ENCODE assay signal across 13 cellular contexts in genomic region chr7:101235050-101235449, GRCh38. TPM values are rescaled to one million over a fixed set of nuclear protein-coding genes. Genes with fewer than 3 reads are reported as not detected.
DNase-seq lines count a peak whose midpoint lies in the region; ATAC-seq, FAIRE-seq and TF ChIP-seq lines count a peak whose summit lies in the region.
"Had no signal": no experiment of that assay in that cellular context is flagged by ENCODE, and none has a peak within 500 bp of the region (broad histone marks: within the 10 kb centered on the region; RNA-seq: fewer than 3 reads in every experiment).

No MANE protein-coding gene starts in this region.

- no peaks in the 10 kb centered on the region for H3K9me3 Mint-ChIP-seq in Caco-2 (ENCODE audit: unreplicated experiment)

- H3K79me1 ChIP-seq in IMR-90 (ENCODE audit: low read depth in 1 of 2, low read length in 2 of 2): peaks cover 0 to 18% of the 10 kb centered on the region in 2 experiments; a peak in 2 of 4 replicates

- FAIRE-seq in K562 (lab: Jason Lieb, UNC): peak; percentile 75
- FAIRE-seq: GM12892, TTC549 had no signal

- H3K9ac ChIP-seq in IMR-90 (ENCODE audit: low read depth, low read length): no peak overlapping the region
- H3K9ac ChIP-seq in K562 (ENCODE audit: insufficient read depth in 1 of 2, low read depth in 2 of 2, low read length in 2 of 2): peak overlapping the region in 1 of 2 experiments; percentile 19; a peak in 1 of 4 replicates

- TF ChIP-seq CTCF in Caco-2 (IDR thresholded peaks at IDR 0.05; ENCODE audit: insufficient read depth in 1 of 2, low read depth in 1 of 2, low read length in 1 of 2, severe bottlenecking in 1 of 2, unreplicated experiment in 1 of 2) (peak; percentile 17 to 23), IMR-90 (conservative IDR thresholded peaks at IDR 0.05; ENCODE audit: low read depth, low read length) (peak; percentile 25; the same call in 1 of the 2 replicates), K562 (IDR thresholded peaks at IDR 0.05 in 2 of 3, conservative IDR thresholded peaks at IDR 0.05 in 1 of 3; ENCODE audit: insufficient read depth in 2 of 3, low read depth in 1 of 3, low read length in 3 of 3) (peak; percentile 69 to 80 (median 70)), lower lobe of right lung (IDR thresholded peaks at IDR 0.05) (peak; percentile 29), GM13976 (IDR thresholded peaks at IDR 0.05; ENCODE audit: borderline replicate concordance, control extremely low read depth, extremely low read depth, insufficient read depth, missing control alignments) (no peak)

- no peaks in the 10 kb centered on the region for H3K79me2 ChIP-seq in K562 (ENCODE audit: control insufficient read depth, insufficient read depth, low read length)

- no peak overlapping the region for H3K14ac ChIP-seq in IMR-90 (replicated peaks; ENCODE audit: low read depth, low read length)

- no peak overlapping the region for H3K4ac ChIP-seq in IMR-90 (ENCODE audit: low read depth, low read length)

- H3K27me3 ChIP-seq in Caco-2 (replicated peaks; ENCODE audit: control insufficient read depth, insufficient read depth, low read length) (no peaks in the 10 kb centered on the region), IMR-90 (ENCODE audit: control insufficient read depth, insufficient read depth, low read length) (no peaks in the 10 kb centered on the region), K562 (ENCODE audit: control insufficient read depth in 2 of 2, insufficient read depth in 2 of 2, low read length in 2 of 2) (no peaks in the 10 kb centered on the region), lower lobe of right lung (ENCODE audit: low read depth) (no peaks in the 10 kb centered on the region)

- dilution Hi-C loops in IMR-90 (cut with HindIII; ENCODE audit: low sequenced_read_pairs, unreplicated experiment): no loop called here

- H3K4me3 ChIP-seq in Caco-2 (ENCODE audit: low read depth, low read length) (no peak overlapping the region), IMR-90 (ENCODE audit: insufficient read depth, low read depth, low read length) (no peak overlapping the region), K562 (no peak overlapping the region), lower lobe of right lung (no peak overlapping the region)
- H3K4me3 ChIP-seq: lung had no signal

- 90% methylated on average over 6 of the region's 11 CpGs; no CpG with 5 or more reads in 1 of the 2 experiments for WGBS in IMR-90 (ENCODE audit: extremely low coverage in 2 of 2, insufficient read length in 1 of 2), 2 experiments
- WGBS in K562 (ENCODE audit: insufficient coverage, low coverage, missing lambda C conversion rate): 45% methylated on average over 11 of the region's 11 CpGs

- H3K27ac ChIP-seq in IMR-90 (ENCODE audit: insufficient read depth, low read length): no peak overlapping the region
- no peak overlapping the region for H3K27ac ChIP-seq in K562 (ENCODE audit: extremely low read depth, low read depth, low read length)
- no peak overlapping the region for H3K27ac ChIP-seq in lower lobe of right lung

- no peak overlapping the region for H2AK5ac ChIP-seq in IMR-90 (ENCODE audit: low read depth, low read length)

- TF ChIP-seq RAD21 in IMR-90 (IDR thresholded peaks at IDR 0.05; ENCODE audit: low read length) (peak; percentile 1; the same call in 1 of the 2 replicates), K562 (CRISPR knock-in tag; conservative IDR thresholded peaks at IDR 0.05 in 1 of 2, IDR thresholded peaks at IDR 0.05 in 1 of 2) (peak; percentile 23 to 62; a peak in 3 of 4 replicates)

- no peak overlapping the region for H3K23ac ChIP-seq in IMR-90 (ENCODE audit: low read depth, low read length)

- ATAC-seq in IMR-90 (ENCODE audit: low read depth) (no peak), K562 (peak; percentile 61), lower lobe of right lung (no peak), GM21367 (IDR thresholded peaks at IDR 0.05; ENCODE audit: unreplicated experiment) (no peak), GM19395 (IDR thresholded peaks at IDR 0.05; ENCODE audit: unreplicated experiment) (no peak)

- H2BK5ac ChIP-seq in IMR-90 (ENCODE audit: low read depth, low read length, poor library complexity, severe bottlenecking): no peak overlapping the region

- DNase-seq in Caco-2 (peak in 1 of 2 experiments; percentile 41), IMR-90 (no peak), K562 (ENCODE audit: extremely low read depth in 1 of 4, low spot score in 3 of 4) (peak in 3 of 4 experiments; percentile 48 to 67 (median 55)), lower lobe of right lung (no peak), GM13976 (ENCODE audit: low spot score) (no peak), G401 (ENCODE audit: low spot score) (no peak)
- DNase-seq: activated effector memory CD4-positive, alpha-beta T cell treated with anti-CD3 and anti-CD28 coated beads, Interleukin-2, amount 50 U/mL, for 16 hours; NCI-H510A had no signal

- H3K18ac ChIP-seq in IMR-90 (ENCODE audit: low read depth, low read length): no peak overlapping the region

- peaks cover 4% of the 10 kb centered on the region for H3K9me1 ChIP-seq in IMR-90 (ENCODE audit: insufficient read depth, low read length)
- no peaks in the 10 kb centered on the region for H3K9me1 ChIP-seq in K562 (ENCODE audit: control insufficient read depth, insufficient read depth, low read length)

- H2AK9ac ChIP-seq in IMR-90 (replicated peaks; ENCODE audit: low read depth, low read length, poor library complexity): peak overlapping the region; percentile 42

- H4K5ac ChIP-seq in IMR-90 (ENCODE audit: low read depth, low read length): no peak overlapping the region

- CTCF ChIA-PET in Caco-2 (lab: Charles Lee) (interaction anchor here (1.3 to 3.7 kb wide), 2 partner anchors 9 to 17 kb away, joined by 4 to 29 read pairs; partner anchors contain the start of genes FIS1, PLOD3 and ZNHIT1), IMR-90 (lab: Yijun Ruan, JAX) (interaction anchor here (0.6 kb wide), 1 partner anchor 434 kb away, joined by 5 read pairs; no protein-coding TSS in a partner anchor), K562 (lab: Yijun Ruan, JAX; ENCODE audit: low intra/inter-chr PET ratio) (no interaction called here)

- TF ChIP-seq POLR2A in IMR-90 (IDR thresholded peaks at IDR 0.05; ENCODE audit: low read depth, low read length): no peak
- TF ChIP-seq POLR2A in K562 (conservative IDR thresholded peaks at IDR 0.05): no peak

- H3K36me3 Mint-ChIP-seq in Caco-2 (ENCODE audit: insufficient read depth, unreplicated experiment): peaks cover 37% of the 10 kb centered on the region

- H2BK20ac ChIP-seq in IMR-90 (ENCODE audit: low read depth, low read length): no peak overlapping the region

- no peaks in the 10 kb centered on the region for H3K27me3 Mint-ChIP-seq in Caco-2 (ENCODE audit: insufficient read depth, unreplicated experiment)

- H4K8ac ChIP-seq in IMR-90 (ENCODE audit: low read depth in 2 of 2, low read length in 2 of 2): no peak overlapping the region

- POLR2A ChIA-PET in Caco-2 (lab: Charles Lee): no interaction called here
- POLR2A ChIA-PET in IMR-90 (lab: Charles Lee; ENCODE audit: unreplicated experiment): no interaction called here
- POLR2A ChIA-PET in K562 (lab: Yijun Ruan, JAX): interaction anchor here (0.7 to 2.2 kb wide), 3 partner anchors 9 to 863 kb away, joined by 3 to 22 read pairs (median 3); partner anchors contain the start of gene ZNHIT1

- no peak overlapping the region for H2BK120ac ChIP-seq in IMR-90 (ENCODE audit: low read depth, low read length)

- H3K56ac ChIP-seq in IMR-90 (ENCODE audit: extremely low read depth, insufficient read depth, low read length): no peak overlapping the region

- in situ Hi-C loops in IMR-90 (cut with MboI; ENCODE audit: low sequenced_read_pairs) (no loop called here), K562 (cut with MboI) (no loop called here), GM13976 (cut with MboI; ENCODE audit: low sequenced_read_pairs, unreplicated experiment) (no loop called here), G401 (cut with HindIII; ENCODE audit: low sequenced_read_pairs) (no loop called here)

- intact Hi-C loops in Caco-2 (cut with micrococcal nuclease; ENCODE audit: unreplicated experiment): no loop called here
- intact Hi-C loops in IMR-90 (cut with micrococcal nuclease): no loop called here
- intact Hi-C loops in K562 (cut with micrococcal nuclease): loop anchor here (2.0 kb wide), 1 partner anchor 48 kb away; no protein-coding TSS in a partner anchor
- intact Hi-C loops in lower lobe of right lung (cut with DNase I): no loop called here

- no peak overlapping the region for H2AFZ ChIP-seq in IMR-90 (replicated peaks; ENCODE audit: low read length, poor library complexity)
- H2AFZ ChIP-seq in K562 (ENCODE audit: low read depth, low read length): no peak overlapping the region

- H3K9me3 ChIP-seq in Caco-2: no peaks in the 10 kb centered on the region
- H3K9me3 ChIP-seq in IMR-90 (ENCODE audit: control insufficient read depth, insufficient read depth, low read length): no peaks in the 10 kb centered on the region
- H3K9me3 ChIP-seq in K562 (replicated peaks; ENCODE audit: control insufficient read depth, insufficient read depth, low read depth, low read length): no peaks in the 10 kb centered on the region
- H3K9me3 ChIP-seq in lower lobe of right lung: no peaks in the 10 kb centered on the region

- H2BK15ac ChIP-seq in IMR-90 (ENCODE audit: low read depth, low read length): no peak overlapping the region

- BruUV-seq in Caco-2 (replicated peaks; lab: Mats Ljungman, UMichigan): no TSS peak
- no TSS peak for BruUV-seq in IMR-90 (replicated peaks; lab: Mats Ljungman, UMichigan)
- no TSS peak for BruUV-seq in K562 (replicated peaks; lab: Mats Ljungman, UMichigan)

- H3K4me2 ChIP-seq in IMR-90 (ENCODE audit: low read depth, low read length): no peak overlapping the region
- H3K4me2 ChIP-seq in K562 (ENCODE audit: insufficient read depth, low read length): no peak overlapping the region

- no peak overlapping the region for H3K27ac Mint-ChIP-seq in Caco-2 (ENCODE audit: unreplicated experiment)

- peaks cover 26% of the 10 kb centered on the region for H3K4me1 Mint-ChIP-seq in Caco-2 (ENCODE audit: low read depth, unreplicated experiment)

- no peak overlapping the region for H4K91ac ChIP-seq in IMR-90 (ENCODE audit: insufficient read depth, low read depth, low read length)

- H3K4me1 ChIP-seq in Caco-2: peaks cover 21% of the 10 kb centered on the region
- peaks cover 8% of the 10 kb centered on the region for H3K4me1 ChIP-seq in IMR-90 (ENCODE audit: control insufficient read depth, insufficient read depth, low read length)
- peaks cover 20 to 77% of the 10 kb centered on the region in 2 experiments; a peak in 4 of 5 replicates for H3K4me1 ChIP-seq in K562 (replicated peaks in 1 of 2; ENCODE audit: control insufficient read depth in 2 of 2, insufficient read depth in 2 of 2, low read length in 2 of 2)
- peaks cover 40% of the 10 kb centered on the region for H3K4me1 ChIP-seq in lower lobe of right lung

- peak overlapping the region; percentile 44 for H3K4me3 Mint-ChIP-seq in Caco-2 (ENCODE audit: unreplicated experiment)

- TF ChIP-seq EP300 in K562 (IDR thresholded peaks at IDR 0.05; ENCODE audit: low read length): no peak

- H4K20me1 ChIP-seq in IMR-90 (ENCODE audit: insufficient read depth, low read length): peaks cover 12% of the 10 kb centered on the region
- no peaks in the 10 kb centered on the region; the same call in 1 of the 2 replicates for H4K20me1 ChIP-seq in K562 (replicated peaks; ENCODE audit: control insufficient read depth, insufficient read depth, low read length)

- H3K36me3 ChIP-seq in Caco-2 (ENCODE audit: control insufficient read depth, insufficient read depth, low read length) (no peaks in the 10 kb centered on the region), IMR-90 (ENCODE audit: control insufficient read depth, insufficient read depth, low read length) (peaks cover 29% of the 10 kb centered on the region), K562 (ENCODE audit: control insufficient read depth, insufficient read depth, low read length) (peaks cover 32% of the 10 kb centered on the region), lower lobe of right lung (peaks cover 37% of the 10 kb centered on the region)

RNA-seq across cellular contexts. Expression of gene CLDN15, which starts 2.6 kb away (rescaled TPM):
- total RNA-seq in Caco-2 (2022): 9.1 and 10.0 TPM in 2 replicates
- total RNA-seq in IMR-90 (2012; rRNA removed): 0.56 and 0.72 TPM in 2 replicates
- 5.4 and 6.7 TPM in 2 replicates for polyA plus RNA-seq in IMR-90 (2012; rRNA removed)
- polyA plus RNA-seq in IMR-90 (2012; cell fraction: cytosol; rRNA removed): 3.5 and 4.6 TPM in 2 replicates
- polyA plus RNA-seq in IMR-90 (2012; cell fraction: nucleus; rRNA removed; ENCODE audit: low replicate concordance): 30.5 and 67.2 TPM in 2 replicates
- total RNA-seq in K562 (2011; cell fraction: chromatin; rRNA removed; ENCODE audit: low replicate concordance): 29.9 and 84.2 TPM in 2 replicates
- 50.8 and 63.5 TPM in 2 replicates for total RNA-seq in K562 (2011; cell fraction: nucleolus; rRNA removed)
- 43.2 and 53.5 TPM in 2 replicates for total RNA-seq in K562 (2011; cell fraction: nucleoplasm; rRNA removed)
- total RNA-seq in K562 (2014; rRNA removed): 3.0 and 8.4 TPM in 2 replicates
- total RNA-seq in K562 (2014; rRNA removed; fragmentation: Illumina TruSeq; extraction: Trizol): 3.0 and 4.0 TPM in 2 replicates
- 6.7 and 7.4 TPM in 2 replicates for total RNA-seq in K562 (2015; rRNA removed; fragmentation: Illumina TruSeq; extraction: Trizol)
- 10.0 and 10.6 TPM in 2 replicates for total RNA-seq in K562 (2021)
- 11.6 and 16.2 TPM in 2 replicates for polyA plus RNA-seq in K562 (2011; rRNA removed)
- polyA plus RNA-seq in K562 (2011; cell fraction: cytosol; rRNA removed): 15.1 and 22.0 TPM in 2 replicates
- polyA plus RNA-seq in K562 (2011; cell fraction: nucleus; rRNA removed): 57.7 and 97.2 TPM in 2 replicates
- polyA plus RNA-seq in K562 (2012): 9.7 and 19.0 TPM in 2 replicates
- 10.2 and 11.1 TPM in 2 replicates for polyA plus RNA-seq in K562 (2014; fragmentation: Illumina TruSeq; extraction: Trizol)
- under 1 TPM; 0.32 to 0.39 TPM for polyA plus RNA-seq in K562 (2014; fragmentation: Nextera tagmentation; extraction: Ambion mirVana)
- polyA plus RNA-seq in K562 (2014; rRNA removed): 14.5 and 17.9 TPM in 2 replicates
- 3.5 and 6.2 TPM in 2 replicates for polyA minus RNA-seq in K562 (2011; rRNA and poly(A)+ RNA removed)
- polyA minus RNA-seq in K562 (2011; cell fraction: cytosol; rRNA and poly(A)+ RNA removed): 1.4 and 4.0 TPM in 2 replicates
- polyA minus RNA-seq in K562 (2011; cell fraction: nucleus; rRNA and poly(A)+ RNA removed): 13.4 and 17.1 TPM in 2 replicates
- 11.1 TPM for total RNA-seq in lower lobe of right lung
- total RNA-seq in G401 (2014; rRNA removed; shearing (Covaris generic)): 1.8 and 4.3 TPM in 2 replicates

RNA-seq across cellular contexts. Expression of gene FIS1, which starts 9.8 kb away (rescaled TPM):
- 97.9 and 99.9 TPM in 2 replicates for total RNA-seq in Caco-2 (2022)
- 241 and 293 TPM in 2 replicates for total RNA-seq in IMR-90 (2012; rRNA removed)
- 470 and 489 TPM in 2 replicates for polyA plus RNA-seq in IMR-90 (2012; rRNA removed)
- polyA plus RNA-seq in IMR-90 (2012; cell fraction: cytosol; rRNA removed): 544 and 563 TPM in 2 replicates
- 172 and 183 TPM in 2 replicates for polyA plus RNA-seq in IMR-90 (2012; cell fraction: nucleus; rRNA removed; ENCODE audit: low replicate concordance)
- total RNA-seq in K562 (2011; cell fraction: chromatin; rRNA removed; ENCODE audit: low replicate concordance): 55.7 and 148 TPM in 2 replicates
- 125 and 143 TPM in 2 replicates for total RNA-seq in K562 (2011; cell fraction: nucleolus; rRNA removed)
- 76.9 and 85.1 TPM in 2 replicates for total RNA-seq in K562 (2011; cell fraction: nucleoplasm; rRNA removed)
- 197 and 221 TPM in 2 replicates for total RNA-seq in K562 (2014; rRNA removed)
- total RNA-seq in K562 (2014; rRNA removed; fragmentation: Illumina TruSeq; extraction: Trizol): 58.7 and 95.0 TPM in 2 replicates
- total RNA-seq in K562 (2015; rRNA removed; fragmentation: Illumina TruSeq; extraction: Trizol): 127 and 128 TPM in 2 replicates
- total RNA-seq in K562 (2021): 144 and 145 TPM in 2 replicates
- polyA plus RNA-seq in K562 (2011; rRNA removed): 125 and 148 TPM in 2 replicates
- 178 and 243 TPM in 2 replicates for polyA plus RNA-seq in K562 (2011; cell fraction: cytosol; rRNA removed)
- polyA plus RNA-seq in K562 (2011; cell fraction: nucleus; rRNA removed): 96.9 and 138 TPM in 2 replicates
- 160 TPM in 2 replicates for polyA plus RNA-seq in K562 (2012)
- polyA plus RNA-seq in K562 (2014; fragmentation: Illumina TruSeq; extraction: Trizol): 151 and 157 TPM in 2 replicates
- polyA plus RNA-seq in K562 (2014; fragmentation: Nextera tagmentation; extraction: Ambion mirVana): 100 to 1,000 TPM in 1 of 2 experiments, 10 to 100 TPM in 1; 86.0 to 118 TPM
- 247 and 257 TPM in 2 replicates for polyA plus RNA-seq in K562 (2014; rRNA removed)
- 56.1 and 82.0 TPM in 2 replicates for polyA minus RNA-seq in K562 (2011; rRNA and poly(A)+ RNA removed)
- polyA minus RNA-seq in K562 (2011; cell fraction: cytosol; rRNA and poly(A)+ RNA removed): 31.2 and 34.7 TPM in 2 replicates
- 30.7 and 33.5 TPM in 2 replicates for polyA minus RNA-seq in K562 (2011; cell fraction: nucleus; rRNA and poly(A)+ RNA removed)
- total RNA-seq in lower lobe of right lung: 133 TPM
- total RNA-seq in G401 (2014; rRNA removed; shearing (Covaris generic)): 139 and 190 TPM in 2 replicates

RNA-seq across cellular contexts. Expression of gene ZNHIT1, which starts 17.1 kb away (rescaled TPM):
- total RNA-seq in Caco-2 (2022) (64.0 and 66.2 TPM in 2 replicates), IMR-90 (2012; rRNA removed) (31.7 and 34.4 TPM in 2 replicates), K562 (2014; rRNA removed) (162 and 189 TPM in 2 replicates), K562 (2014; rRNA removed; fragmentation: Illumina TruSeq; extraction: Trizol) (34.7 and 37.7 TPM in 2 replicates), K562 (2015; rRNA removed; fragmentation: Illumina TruSeq; extraction: Trizol) (67.7 and 70.1 TPM in 2 replicates), K562 (2021) (98.3 and 110 TPM in 2 replicates), lower lobe of right lung (55.4 TPM)
- polyA plus RNA-seq in IMR-90 (2012; rRNA removed) (47.1 and 62.9 TPM in 2 replicates), K562 (2011; rRNA removed) (29.6 and 38.3 TPM in 2 replicates), K562 (2014; fragmentation: Illumina TruSeq; extraction: Trizol) (81.6 and 101 TPM in 2 replicates), K562 (2014; fragmentation: Nextera tagmentation; extraction: Ambion mirVana) (10 to 100 TPM in 1 of 2 experiments, 1 to 10 TPM in 1; 6.4 to 24.5 TPM), K562 (2014; rRNA removed) (132 and 140 TPM in 2 replicates)
- polyA plus RNA-seq in IMR-90 (2012; cell fraction: cytosol; rRNA removed): 76.6 and 174 TPM in 2 replicates
- 30.5 and 45.4 TPM in 2 replicates for polyA plus RNA-seq in IMR-90 (2012; cell fraction: nucleus; rRNA removed; ENCODE audit: low replicate concordance)
- 16.5 and 25.6 TPM in 2 replicates for total RNA-seq in K562 (2011; cell fraction: chromatin; rRNA removed; ENCODE audit: low replicate concordance)
- total RNA-seq in K562 (2011; cell fraction: nucleolus; rRNA removed): 34.2 and 38.5 TPM in 2 replicates
- 26.8 and 34.7 TPM in 2 replicates for total RNA-seq in K562 (2011; cell fraction: nucleoplasm; rRNA removed)
- polyA plus RNA-seq in K562 (2011; cell fraction: cytosol; rRNA removed): 45.0 and 97.8 TPM in 2 replicates
- polyA plus RNA-seq in K562 (2011; cell fraction: nucleus; rRNA removed): 19.6 and 28.1 TPM in 2 replicates
- polyA plus RNA-seq in K562 (2012): 75.8 and 83.5 TPM in 2 replicates
- 9.5 and 13.2 TPM in 2 replicates for polyA minus RNA-seq in K562 (2011; rRNA and poly(A)+ RNA removed)
- polyA minus RNA-seq in K562 (2011; cell fraction: cytosol; rRNA and poly(A)+ RNA removed): 31.9 and 36.0 TPM in 2 replicates
- polyA minus RNA-seq in K562 (2011; cell fraction: nucleus; rRNA and poly(A)+ RNA removed): 5.9 and 9.7 TPM in 2 replicates
- total RNA-seq in G401 (2014; rRNA removed; shearing (Covaris generic)): 74.5 and 105 TPM in 2 replicates

RNA-seq across cellular contexts. Expression of gene PLOD3, which starts 17.7 kb away (rescaled TPM):
- total RNA-seq in Caco-2 (2022) (112 and 123 TPM in 2 replicates), IMR-90 (2012; rRNA removed) (21.7 and 24.4 TPM in 2 replicates), K562 (2014; rRNA removed) (42.1 and 53.8 TPM in 2 replicates), K562 (2014; rRNA removed; fragmentation: Illumina TruSeq; extraction: Trizol) (23.5 and 24.1 TPM in 2 replicates), K562 (2015; rRNA removed; fragmentation: Illumina TruSeq; extraction: Trizol) (30.9 and 31.8 TPM in 2 replicates), K562 (2021) (101 and 103 TPM in 2 replicates), lower lobe of right lung (87.9 TPM)
- polyA plus RNA-seq in IMR-90 (2012; rRNA removed) (159 and 167 TPM in 2 replicates), K562 (2011; rRNA removed) (19.3 and 33.5 TPM in 2 replicates), K562 (2014; fragmentation: Illumina TruSeq; extraction: Trizol) (73.6 and 76.4 TPM in 2 replicates), K562 (2014; fragmentation: Nextera tagmentation; extraction: Ambion mirVana) (1 to 10 TPM; 2.8 to 5.9 TPM), K562 (2014; rRNA removed) (50.3 and 58.9 TPM in 2 replicates)
- 138 and 166 TPM in 2 replicates for polyA plus RNA-seq in IMR-90 (2012; cell fraction: cytosol; rRNA removed)
- 175 and 325 TPM in 2 replicates for polyA plus RNA-seq in IMR-90 (2012; cell fraction: nucleus; rRNA removed; ENCODE audit: low replicate concordance)
- 117 and 294 TPM in 2 replicates for total RNA-seq in K562 (2011; cell fraction: chromatin; rRNA removed; ENCODE audit: low replicate concordance)
- total RNA-seq in K562 (2011; cell fraction: nucleolus; rRNA removed): 263 and 303 TPM in 2 replicates
- 163 and 175 TPM in 2 replicates for total RNA-seq in K562 (2011; cell fraction: nucleoplasm; rRNA removed)
- polyA plus RNA-seq in K562 (2011; cell fraction: cytosol; rRNA removed): 28.0 and 60.3 TPM in 2 replicates
- polyA plus RNA-seq in K562 (2011; cell fraction: nucleus; rRNA removed): 72.9 and 130 TPM in 2 replicates
- polyA plus RNA-seq in K562 (2012): 79.5 and 85.6 TPM in 2 replicates
- polyA minus RNA-seq in K562 (2011; rRNA and poly(A)+ RNA removed): 15.7 and 23.9 TPM in 2 replicates
- 39.3 and 40.8 TPM in 2 replicates for polyA minus RNA-seq in K562 (2011; cell fraction: cytosol; rRNA and poly(A)+ RNA removed)
- polyA minus RNA-seq in K562 (2011; cell fraction: nucleus; rRNA and poly(A)+ RNA removed): 31.4 and 32.4 TPM in 2 replicates
- total RNA-seq in G401 (2014; rRNA removed; shearing (Covaris generic)): 18.0 and 38.1 TPM in 2 replicates

RNA-seq across cellular contexts. Expression of gene MOGAT3, which starts 34.2 kb away (rescaled TPM):
- total RNA-seq in Caco-2 (2022) (6.3 and 8.1 TPM in 2 replicates), IMR-90 (2012; rRNA removed) (not detected in 2 replicates), K562 (2014; rRNA removed) (not detected in 2 replicates), K562 (2014; rRNA removed; fragmentation: Illumina TruSeq; extraction: Trizol) (not detected in 2 replicates), K562 (2015; rRNA removed; fragmentation: Illumina TruSeq; extraction: Trizol) (not detected in 2 replicates), K562 (2021) (not detected in 2 replicates), lower lobe of right lung (not detected)
- polyA plus RNA-seq in IMR-90 (2012; rRNA removed) (not detected in 2 replicates), K562 (2011; rRNA removed) (0.07 and 0.13 TPM in 2 replicates), K562 (2014; fragmentation: Illumina TruSeq; extraction: Trizol) (not detected in 2 replicates), K562 (2014; fragmentation: Nextera tagmentation; extraction: Ambion mirVana) (under 1 TPM; 0.07 to 0.17 TPM), K562 (2014; rRNA removed) (not detected in 2 replicates)
- polyA plus RNA-seq in IMR-90 (2012; cell fraction: cytosol; rRNA removed): not detected in 2 replicates
- polyA plus RNA-seq in IMR-90 (2012; cell fraction: nucleus; rRNA removed; ENCODE audit: low replicate concordance): not detected in 2 replicates
- total RNA-seq in K562 (2011; cell fraction: chromatin; rRNA removed; ENCODE audit: low replicate concordance): not detected in 2 replicates
- not detected in 2 replicates for total RNA-seq in K562 (2011; cell fraction: nucleolus; rRNA removed)
- total RNA-seq in K562 (2011; cell fraction: nucleoplasm; rRNA removed): not detected in 2 replicates
- polyA plus RNA-seq in K562 (2011; cell fraction: cytosol; rRNA removed): not detected in 2 replicates
- polyA plus RNA-seq in K562 (2011; cell fraction: nucleus; rRNA removed): 0.14 and 0.15 TPM in 2 replicates
- polyA plus RNA-seq in K562 (2012): 0.03 TPM in 1 of 2 replicates, not detected in the other
- not detected in 2 replicates for polyA minus RNA-seq in K562 (2011; rRNA and poly(A)+ RNA removed)
- not detected in 2 replicates for polyA minus RNA-seq in K562 (2011; cell fraction: cytosol; rRNA and poly(A)+ RNA removed)
- 0.56 TPM in 1 of 2 replicates, not detected in the other for polyA minus RNA-seq in K562 (2011; cell fraction: nucleus; rRNA and poly(A)+ RNA removed)
- not detected in 2 replicates for total RNA-seq in G401 (2014; rRNA removed; shearing (Covaris generic))
- total RNA-seq: lung had no signal
- polyA plus RNA-seq: lung had no signal

Comparison
In these comparisons a context has a peak if more than half of its experiments do, and no peak if none do; other contexts are left out.
1. DNase-seq: peak in K562 (3 of 4); none in IMR-90 (single experiment), lower lobe of right lung (single experiment), GM13976 (single experiment) and G401 (single experiment).